In genomic region chr1:170309389-170310013, GRCh38 we compare ENCODE assay signal across 13 cellular contexts.
DNase-seq lines count a peak whose midpoint lies in the region; ATAC-seq, FAIRE-seq and TF ChIP-seq lines count a peak whose summit lies in the region.
"Had no signal": no experiment of that assay in that cellular context is flagged by ENCODE, and none has a peak within 500 bp of the region (broad histone marks: within the 10 kb centered on the region; RNA-seq: fewer than 3 reads in every experiment).

No MANE protein-coding gene starts in this region.

- ATAC-seq in thoracic aorta (ENCODE audit: insufficient number of reproducible peaks, low FRiP score, low read depth) = no peak
- ATAC-seq: right lobe of liver; stimulated activated memory B cell treated with anti-CD40 and anti-IgM and Interleukin-4, amounts not matched to agents 10 μg/mL and 1 μg/mL and 100 μg/mL, for 72 hours; T-cell had no signal

- H3K36me3 ChIP-seq in ascending aorta = no peaks in the 10 kb centered on the region
- H3K36me3 ChIP-seq in hepatocyte (replicated peaks; ENCODE audit: insufficient read depth, low read depth) = no peaks in the 10 kb centered on the region
- H3K36me3 ChIP-seq in thoracic aorta = no peaks in the 10 kb centered on the region
- no peaks in the 10 kb centered on the region for H3K36me3 ChIP-seq in spleen
- H3K36me3 ChIP-seq: right lobe of liver had no signal

- H3K27me3 ChIP-seq in ascending aorta = no peaks in the 10 kb centered on the region
- H3K27me3 ChIP-seq in hepatocyte = no peaks in the 10 kb centered on the region
- H3K27me3 ChIP-seq in thoracic aorta (replicated peaks; ENCODE audit: insufficient read depth) = no peaks in the 10 kb centered on the region
- H3K27me3 ChIP-seq in spleen (replicated peaks in 1 of 7) = no peaks in the 10 kb centered on the region
- H3K27me3 ChIP-seq: right lobe of liver had no signal

- no peak overlapping the region for H2AFZ ChIP-seq in hepatocyte

- no peak overlapping the region for H3K4me3 ChIP-seq in ascending aorta
- no peak overlapping the region for H3K4me3 ChIP-seq in hepatocyte
- peak overlapping the region; percentile 28 for H3K4me3 ChIP-seq in thoracic aorta
- H3K4me3 ChIP-seq in spleen = no peak overlapping the region
- H3K4me3 ChIP-seq: right lobe of liver had no signal

- intact Hi-C loops in ascending aorta (cut with DNase I) = loop anchor here (5.0 to 10.0 kb wide), 4 partner anchors 87 to 225 kb away; partner anchors contain the start of gene GORAB
- intact Hi-C loops in spleen (cut with DNase I; ENCODE audit: low total_unique reads) = no loop called here
- intact Hi-C loops in head of caudate nucleus (cut with DNase I) = no loop called here

- DNase-seq in H54 (ENCODE audit: insufficient read length, low spot score) (peak; percentile 37), ascending aorta (ENCODE audit: low spot score in 2 of 2) (peak in 1 of 2 donors; percentile 75), hepatocyte (ENCODE audit: low spot score) (peak; percentile 53), thoracic aorta (ENCODE audit: low spot score) (peak; percentile 8), NCI-H146 treated with DMSO at 0.1 percent for 48 hours (lab: John Stamatoyannopoulos, UW; ENCODE audit: unreplicated experiment) (no peak), NCI-H2081 (lab: John Stamatoyannopoulos, UW) (no peak), spleen (no peak), head of caudate nucleus (no peak)
- DNase-seq: GDM1, kidney glomerular epithelial cell, right lobe of liver, T-cell had no signal

- TF ChIP-seq POLR2A in H54 (IDR thresholded peaks at IDR 0.05; ENCODE audit: low read depth, low read length) (no peak), spleen (IDR thresholded peaks at IDR 0.05) (no peak)

- H3K9me3 ChIP-seq in ascending aorta (no peaks in the 10 kb centered on the region), hepatocyte (ENCODE audit: low read depth) (no peaks in the 10 kb centered on the region), thoracic aorta (no peaks in the 10 kb centered on the region), spleen (no peaks in the 10 kb centered on the region)
- H3K9me3 ChIP-seq: right lobe of liver had no signal

- TF ChIP-seq CTCF in ascending aorta (IDR thresholded peaks at IDR 0.05) (no peak), hepatocyte (IDR thresholded peaks at IDR 0.05; ENCODE audit: poor library complexity) (no peak), thoracic aorta (IDR thresholded peaks at IDR 0.05) (no peak), spleen (IDR thresholded peaks at IDR 0.05 in 8 of 11, conservative IDR thresholded peaks at IDR 0.05 in 3 of 11) (no peak)

- H3K4me1 ChIP-seq in ascending aorta (peaks cover 0 to 26% of the 10 kb centered on the region in 2 donors), hepatocyte (ENCODE audit: insufficient read depth) (no peaks in the 10 kb centered on the region), thoracic aorta (ENCODE audit: control insufficient read depth in 1 of 2, low read depth in 2 of 2) (peaks cover 30 to 64% of the 10 kb centered on the region in 2 donors), spleen (no peaks in the 10 kb centered on the region)
- H3K4me1 ChIP-seq: right lobe of liver had no signal

- H4K20me1 ChIP-seq in hepatocyte (ENCODE audit: insufficient read depth, poor library complexity, severe bottlenecking) = no peaks in the 10 kb centered on the region

- no peak overlapping the region for H3K4me2 ChIP-seq in hepatocyte

- FAIRE-seq in H54 (lab: Jason Lieb, UNC) = peak; percentile 78

- H3K79me2 ChIP-seq in hepatocyte = no peaks in the 10 kb centered on the region

- 52% methylated on average over 10 of the region's 10 CpGs for WGBS in hepatocyte (ENCODE audit: low lambda C conversion rate, missing lambda C conversion rate)
- WGBS in spleen, 5 donors = 72 to 85% (median 77%) methylated on average over 10 of the region's 10 CpGs

- no peaks in the 10 kb centered on the region for H3K9me2 ChIP-seq in hepatocyte (replicated peaks; ENCODE audit: insufficient read depth)

- peak overlapping the region; percentile 44 to 50 for H3K27ac ChIP-seq in ascending aorta
- no peak overlapping the region for H3K27ac ChIP-seq in hepatocyte
- peak overlapping the region; percentile 42 to 47 for H3K27ac ChIP-seq in thoracic aorta
- no peak overlapping the region for H3K27ac ChIP-seq in spleen
- H3K27ac ChIP-seq: right lobe of liver had no signal

Comparison
In these comparisons a context has a peak if more than half of its experiments do, and no peak if none do; other contexts are left out.
1. DNase-seq: peak in H54 (single experiment), hepatocyte (single experiment) and thoracic aorta (single experiment); none in NCI-H146 treated with DMSO at 0.1 percent for 48 hours (single experiment), NCI-H2081 (0 of 2), spleen (single experiment) and head of caudate nucleus (0 of 42).
2. H3K27ac ChIP-seq: peak in ascending aorta (2 of 2) and thoracic aorta (2 of 2); none in hepatocyte (single experiment) and spleen (0 of 8).